In genomic region chr16:79618712-79619050, GRCh38 we compare ENCODE assay signal across 1 cellular context.
TF ChIP-seq lines count a peak whose summit lies in the region.

No MANE protein-coding gene starts in this region.

TF ChIP-seq in H1, 55 proteins besides CTCF, POLR2A, EP300 and RAD21 (continued from another document):
- no peak for TF ChIP-seq HDAC6 (IDR thresholded peaks at IDR 0.05; ENCODE audit: low read depth, low read length)
- TF ChIP-seq GTF2F1 (IDR thresholded peaks at IDR 0.05; ENCODE audit: borderline replicate concordance, low read depth, low read length): no peak
- no peak for TF ChIP-seq EZH2 (IDR thresholded peaks at IDR 0.05; ENCODE audit: low read depth, low read length, severe bottlenecking)
- TF ChIP-seq NRF1 (IDR thresholded peaks at IDR 0.05; ENCODE audit: low read depth, low read length): no peak
- TF ChIP-seq ASH2L (IDR thresholded peaks at IDR 0.05; ENCODE audit: low read length): no peak
- no peak for TF ChIP-seq JUN (IDR thresholded peaks at IDR 0.05; ENCODE audit: low read depth, low read length)
- no peak for TF ChIP-seq EGR1 (IDR thresholded peaks at IDR 0.05; ENCODE audit: borderline replicate concordance, low read depth, low read length)
- TF ChIP-seq BRCA1 (IDR thresholded peaks at IDR 0.05; ENCODE audit: low read depth, low read length): no peak
- no peak for TF ChIP-seq USF2 (IDR thresholded peaks at IDR 0.05; ENCODE audit: low read length)
- TF ChIP-seq ATF3 (IDR thresholded peaks at IDR 0.05; ENCODE audit: insufficient read depth, low read depth, low read length): no peak
- TF ChIP-seq PHF8 (conservative IDR thresholded peaks at IDR 0.05; ENCODE audit: low read depth, low read length): no peak
